In the genomic region with DNA sequence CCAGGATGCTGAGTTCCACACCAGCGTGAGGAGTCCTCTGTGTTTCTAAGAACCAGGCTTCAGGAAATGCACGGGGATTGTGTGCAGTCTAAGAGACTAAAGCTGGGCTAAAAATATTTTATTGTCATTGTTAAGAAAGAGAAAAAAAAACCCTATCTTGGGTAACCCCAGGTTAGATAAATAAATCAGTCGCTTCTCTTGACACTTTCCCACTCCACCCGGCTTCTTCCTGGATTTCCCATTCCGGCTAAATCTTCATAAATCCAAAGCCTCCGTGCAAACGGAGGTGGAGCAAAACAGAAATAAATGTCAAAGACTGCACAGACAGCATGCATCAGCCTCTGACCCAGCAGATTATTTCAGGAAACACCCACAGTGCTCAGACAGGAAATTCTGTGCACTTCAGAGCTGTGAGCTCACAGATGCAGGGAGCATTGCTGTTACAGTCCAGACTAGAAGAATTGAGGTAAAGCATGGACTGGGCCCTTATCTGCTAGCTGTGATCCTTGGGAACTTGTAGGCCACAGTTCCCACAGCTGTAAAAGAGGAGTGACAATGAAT, we compare ENCODE assay signal across 8 cellular contexts. TPM values are rescaled to one million over a fixed set of nuclear protein-coding genes. Genes with fewer than 3 reads are reported as not detected.
DNase-seq lines count a peak whose midpoint lies in the region; ATAC-seq and TF ChIP-seq lines count a peak whose summit lies in the region.

No MANE protein-coding gene starts in this region.

- H3K4me1 ChIP-seq in muscle layer of colon (ENCODE audit: insufficient read depth, low read length), result peaks cover 29% of the 10 kb centered on the region

- H3K9me3 Mint-ChIP-seq in central memory CD8-positive, alpha-beta T cell, result no peaks in the 10 kb centered on the region

- no peak overlapping the region for H3K4me3 ChIP-seq in muscle layer of colon (ENCODE audit: low read depth in 1 of 2, low read length in 2 of 2)

- H3K9ac ChIP-seq in muscle layer of colon (ENCODE audit: low read length), result no peak overlapping the region

- peak; percentile 50 for DNase-seq in GM10266 (ENCODE audit: extremely low spot score)
- DNase-seq in NCI-H460 (ENCODE audit: extremely low read depth, low read depth), result peak; percentile 30
- DNase-seq in central memory CD8-positive, alpha-beta T cell (ENCODE audit: low spot score in 2 of 2), result no peak
- no peak for DNase-seq in NCI-H1694 (lab: John Stamatoyannopoulos, UW)
- no peak for DNase-seq in OCI-M2 (lab: John Stamatoyannopoulos, UW; ENCODE audit: unreplicated experiment)

- H3K36me3 ChIP-seq in muscle layer of colon (ENCODE audit: insufficient read depth, low read length), result no peaks in the 10 kb centered on the region

- no peaks in the 10 kb centered on the region for H3K9me3 ChIP-seq in muscle layer of colon (ENCODE audit: low read length)

- ATAC-seq in GM21723 (IDR thresholded peaks at IDR 0.05; ENCODE audit: unreplicated experiment) (peak; percentile 64), GM18520 (IDR thresholded peaks at IDR 0.05; ENCODE audit: unreplicated experiment) (no peak)
- ATAC-seq in central memory CD8-positive, alpha-beta T cell (replicated peaks; ENCODE audit: extremely low read depth, poor library complexity, severe bottlenecking), result peak; percentile 52

- peak overlapping the region; percentile 72 for H3K27ac Mint-ChIP-seq in central memory CD8-positive, alpha-beta T cell (ENCODE audit: low read depth)

- TF ChIP-seq CTCF in GM10266 (IDR thresholded peaks at IDR 0.05; ENCODE audit: control insufficient read depth, insufficient read depth, low read depth, missing control alignments), result no peak

- H3K4me1 Mint-ChIP-seq in central memory CD8-positive, alpha-beta T cell, result peaks cover 22% of the 10 kb centered on the region

- H3K36me3 Mint-ChIP-seq in central memory CD8-positive, alpha-beta T cell (ENCODE audit: insufficient read depth), result peaks cover 8% of the 10 kb centered on the region

- H3K27me3 Mint-ChIP-seq in central memory CD8-positive, alpha-beta T cell, result no peaks in the 10 kb centered on the region

- H3K4me3 Mint-ChIP-seq in central memory CD8-positive, alpha-beta T cell, result peak overlapping the region; percentile 70

- H3K27me3 ChIP-seq in muscle layer of colon (ENCODE audit: control insufficient read depth in 1 of 2, insufficient read depth in 2 of 2, low read length in 2 of 2), result no peaks in the 10 kb centered on the region

- H3K27ac ChIP-seq in muscle layer of colon (ENCODE audit: low read depth, low read length), result peak overlapping the region; percentile 63

RNA-seq across cellular contexts. Expression of gene GRID1, which starts 44.8 kb away (rescaled TPM):
- total RNA-seq in NCI-H460 (2014; rRNA removed; shearing (Covaris generic)), result 0.05 and 0.09 TPM in 2 replicates
- 0.15 TPM in 1 of 2 replicates, not detected in the other for polyA plus RNA-seq in NCI-H460 (2014; cell fraction: nucleus; rRNA removed)

Comparison
In these comparisons a context has a peak if more than half of its experiments do, and no peak if none do; other contexts are left out.
1. DNase-seq: peak in GM10266 (single experiment) and NCI-H460 (single experiment); none in central memory CD8-positive, alpha-beta T cell (0 of 2), NCI-H1694 (single experiment) and OCI-M2 (single experiment).